In the genomic region with DNA sequence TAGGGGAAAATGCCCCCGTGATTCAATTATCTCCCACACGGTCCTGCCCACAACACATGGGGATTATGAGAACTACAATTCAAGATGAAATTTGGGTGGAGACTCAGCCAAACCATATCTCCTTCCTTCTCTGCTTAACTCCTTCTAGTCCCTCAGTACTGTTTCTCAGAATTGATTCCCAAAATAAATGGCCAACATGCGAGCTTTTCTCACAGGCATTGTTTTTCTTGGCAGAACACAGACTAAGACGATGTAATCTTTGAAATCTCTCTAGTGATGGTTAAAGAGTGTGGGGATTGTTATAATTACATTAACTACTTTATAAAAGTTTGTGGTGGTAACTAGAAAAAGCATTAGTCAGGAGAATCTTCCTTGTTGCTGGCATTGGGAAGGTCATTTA, we compare ENCODE assay signal across 16 cellular contexts.
"Had no signal": no experiment of that assay in that cellular context is flagged by ENCODE, and none has a peak within 500 bp of the region (broad histone marks: within the 10 kb centered on the region; RNA-seq: fewer than 3 reads in every experiment).

No MANE protein-coding gene starts in this region.

- H3K36me3 ChIP-seq: colonic mucosa had no signal

- H3K4me3 ChIP-seq: colonic mucosa, left lung, mucosa of descending colon, right atrium auricular region, smooth muscle cell had no signal

- H3K4me1 ChIP-seq: colonic mucosa had no signal

- H3K9me3 Mint-ChIP-seq: natural killer cell had no signal

- ATAC-seq: activated CD4-positive, CD25-positive, alpha-beta regulatory T cell treated with anti-CD3 and anti-CD28 coated beads, Interleukin-2, amount 50 U/mL, for 24 hours; left lung; mucosa of descending colon; natural killer cell had no signal

- H3K27me3 ChIP-seq: colonic mucosa, left lung, right atrium auricular region had no signal

- H3K4me3 Mint-ChIP-seq: natural killer cell had no signal

- DNase-seq: activated naive CD4-positive, alpha-beta T cell treated with Interleukin-2 at 50 U/mL for 16 hours; aorta; colonic mucosa; hippocampal formation; kidney; left lung; mucosa of descending colon; natural killer cell; posterior cingulate gyrus; stimulated activated CD4-positive, alpha-beta T cell treated with anti-CD3 and anti-CD28 coated beads, Interleukin-4, amount 100 ng/mL, for 4 hours; stimulated activated CD8-positive, alpha-beta memory T cell treated with anti-CD3 and anti-CD28 coated beads, Interleukin-4, amount 100 ng/mL, for 48 hours; stimulated activated naive CD4-positive, alpha-beta T cell treated with Interleukin-2 at 50 U/mL for 16 hours; trophoblast cell had no signal

- H3K27ac ChIP-seq: colonic mucosa, left lung, right atrium auricular region had no signal

- H3K9me3 ChIP-seq: colonic mucosa, left lung, mucosa of descending colon, right atrium auricular region had no signal

- H3K27ac Mint-ChIP-seq: natural killer cell had no signal

- H3K4me2 ChIP-seq: smooth muscle cell had no signal
